In genomic region chr11:94058630-94059029, GRCh38 we compare ENCODE assay signal across 26 cellular contexts. TPM values are rescaled to one million over a fixed set of nuclear protein-coding genes. Genes with fewer than 3 reads are reported as not detected.
DNase-seq lines count a peak whose midpoint lies in the region; ATAC-seq and TF ChIP-seq lines count a peak whose summit lies in the region.
"Had no signal": no experiment of that assay in that cellular context is flagged by ENCODE, and none has a peak within 500 bp of the region (broad histone marks: within the 10 kb centered on the region; RNA-seq: fewer than 3 reads in every experiment).

No MANE protein-coding gene starts in this region.

- TF ChIP-seq CTCF in PC-3 (conservative IDR thresholded peaks at IDR 0.05; ENCODE audit: low read depth, low read length) (no peak), RWPE2 (IDR thresholded peaks at IDR 0.05; ENCODE audit: poor library complexity, severe bottlenecking) (no peak), epithelial cell of esophagus (IDR thresholded peaks at IDR 0.05; ENCODE audit: insufficient read depth, low read depth, low read length, missing control alignments) (no peak), esophagus squamous epithelium (IDR thresholded peaks at IDR 0.05) (no peak)

- no peaks in the 10 kb centered on the region for H3K9me2 ChIP-seq in PC-3 (replicated peaks; ENCODE audit: low read length)

- CTCF ChIA-PET in PC-3 (lab: Charles Lee) = no interaction called here

- no peak overlapping the region for H3K9ac ChIP-seq in PC-3 (ENCODE audit: low read length)
- H3K9ac ChIP-seq: BLaER1 had no signal

- no peak overlapping the region for H2AFZ ChIP-seq in PC-3 (ENCODE audit: low read length)

- no peaks in the 10 kb centered on the region for H4K20me1 ChIP-seq in PC-3 (ENCODE audit: low read length)
- H4K20me1 ChIP-seq: BLaER1 had no signal

- no peak overlapping the region for H3K4me2 ChIP-seq in PC-3 (ENCODE audit: low read length)
- H3K4me2 ChIP-seq: BLaER1 had no signal

- no peaks in the 10 kb centered on the region for H3F3A ChIP-seq in PC-3 (ENCODE audit: low read length, unreplicated experiment)

- ATAC-seq in PC-3 (no peak), RWPE2 (ENCODE audit: low read depth) (peak; percentile 38; the same call in 1 of the 3 replicates), HG03378 (IDR thresholded peaks at IDR 0.05; ENCODE audit: unreplicated experiment) (no peak)
- ATAC-seq: GM12878 had no signal

- no peak overlapping the region for H3K4me3 ChIP-seq in PC-3 (ENCODE audit: low read length)
- no peak overlapping the region for H3K4me3 ChIP-seq in RWPE2 (ENCODE audit: severe bottlenecking)
- H3K4me3 ChIP-seq in epithelial cell of esophagus (ENCODE audit: low read length) = no peak overlapping the region
- H3K4me3 ChIP-seq in esophagus squamous epithelium = no peak overlapping the region
- H3K4me3 ChIP-seq: BLaER1, GM12878 had no signal

- H3K79me2 ChIP-seq in PC-3 (ENCODE audit: low read length) = no peaks in the 10 kb centered on the region

- TF ChIP-seq POLR2A in esophagus squamous epithelium (IDR thresholded peaks at IDR 0.05) = no peak

- H3K9me3 ChIP-seq in PC-3 (ENCODE audit: low read length) = no peaks in the 10 kb centered on the region
- H3K9me3 ChIP-seq in RWPE2 (ENCODE audit: severe bottlenecking) = no peaks in the 10 kb centered on the region
- no peaks in the 10 kb centered on the region for H3K9me3 ChIP-seq in esophagus squamous epithelium
- H3K9me3 ChIP-seq: BE2C, BLaER1 had no signal

- no peaks in the 10 kb centered on the region for H3K4me1 ChIP-seq in PC-3 (ENCODE audit: insufficient read depth, low read length)
- peaks cover 17% of the 10 kb centered on the region for H3K4me1 ChIP-seq in RWPE2 (ENCODE audit: insufficient read depth, poor library complexity, severe bottlenecking)
- H3K4me1 ChIP-seq in esophagus squamous epithelium = no peaks in the 10 kb centered on the region
- H3K4me1 ChIP-seq: BE2C had no signal

- POLR2A ChIA-PET in PC-3 (lab: Charles Lee; ENCODE audit: unreplicated experiment) = no interaction called here

- no TSS peak for BruUV-seq in PC-3 (replicated peaks; lab: Mats Ljungman, UMichigan)

- no peaks in the 10 kb centered on the region for H3K36me3 ChIP-seq in PC-3 (ENCODE audit: low read depth, low read length)
- no peaks in the 10 kb centered on the region for H3K36me3 ChIP-seq in RWPE2 (ENCODE audit: low read depth)
- H3K36me3 ChIP-seq in esophagus squamous epithelium = no peaks in the 10 kb centered on the region
- H3K36me3 ChIP-seq: BE2C, BLaER1 had no signal

- intact Hi-C loops in PC-3 (cut with micrococcal nuclease) = no loop called here
- intact Hi-C loops in esophagus squamous epithelium (cut with DNase I) = no loop called here

- H3K27ac ChIP-seq in PC-3 (ENCODE audit: low read length) (no peak overlapping the region), RWPE2 (ENCODE audit: poor library complexity, severe bottlenecking) (no peak overlapping the region), esophagus squamous epithelium (no peak overlapping the region)
- H3K27ac ChIP-seq: BLaER1 had no signal

- 76 to 96% methylated on average over 1 of the region's 1 CpG for WGBS in esophagus squamous epithelium, 2 donors

- H3K27me3 ChIP-seq in PC-3 (ENCODE audit: low read length) = no peaks in the 10 kb centered on the region
- H3K27me3 ChIP-seq in RWPE2 (ENCODE audit: insufficient read depth, poor library complexity, severe bottlenecking) = no peaks in the 10 kb centered on the region
- peaks cover 0 to 20% (median 0%) of the 10 kb centered on the region in 4 donors for H3K27me3 ChIP-seq in esophagus squamous epithelium
- H3K27me3 ChIP-seq: BLaER1 had no signal

- DNase-seq in PC-3 (peak; percentile 48), RWPE2 (ENCODE audit: low spot score) (no peak), epithelial cell of esophagus (ENCODE audit: low read depth) (peak; percentile 47), medulla oblongata (ENCODE audit: extremely low spot score) (no peak), esophagus squamous epithelium (lab: John Stamatoyannopoulos, UW) (no peak)
- DNase-seq: 8988T; ACHN; BE2C; C1 segment of cervical spinal cord; CD4-positive, alpha-beta memory T cell; CD4-positive, CD25-positive, alpha-beta regulatory T cell; CD8-positive, alpha-beta memory T cell; COR-L47; DMS 273 treated with DMSO at 0.1 percent for 48 hours; DMS153; DMS53; DMS79; DND-41; EL; GDM1 had no signal

RNA-seq across cellular contexts. Expression of gene HEPHL1, which starts 37.5 kb away (rescaled TPM):
- total RNA-seq in PC-3 (2014; rRNA removed) = 3.3 and 4.4 TPM in 2 replicates
- total RNA-seq in esophagus squamous epithelium = 100 to 1,000 TPM in 1 of 4 donors, 1 to 10 TPM in 2, under 1 TPM in 1; under 0.01 to 103 (median 6.6) TPM
- total RNA-seq: A673; CD4-positive, alpha-beta memory T cell; CD4-positive, CD25-positive, alpha-beta regulatory T cell; CD8-positive, alpha-beta memory T cell; Daoy; G401; GM12878 had no signal

Comparison
In these comparisons a context has a peak if more than half of its experiments do, and no peak if none do; other contexts are left out.
1. DNase-seq: peak in PC-3 (single experiment) and epithelial cell of esophagus (single experiment); none in RWPE2 (single experiment), medulla oblongata (single experiment) and esophagus squamous epithelium (single experiment).